ENCODE assay signal across 9 cellular contexts in genomic region chr14:23076785-23077408, GRCh38. TPM values are rescaled to one million over a fixed set of nuclear protein-coding genes. Genes with fewer than 3 reads are reported as not detected.
DNase-seq lines count a peak whose midpoint lies in the region; ATAC-seq, FAIRE-seq and TF ChIP-seq lines count a peak whose summit lies in the region.
"Had no signal": no experiment of that assay in that cellular context is flagged by ENCODE, and none has a peak within 500 bp of the region (broad histone marks: within the 10 kb centered on the region; RNA-seq: fewer than 3 reads in every experiment).

No MANE protein-coding gene starts in this region.

- H3K27ac ChIP-seq in A673 (ENCODE audit: low read depth, low read length, poor library complexity, severe bottlenecking) (no peak overlapping the region), liver (ENCODE audit: low read depth in 1 of 2, low read length in 2 of 2) (no peak overlapping the region)

- CTCF ChIA-PET in A673 (lab: Charles Lee): interaction anchor here (0.5 to 2.8 kb wide), 11 partner anchors 8 to 560 kb away, joined by 3 to 16 read pairs (median 4); partner anchors contain the start of genes ACIN1, AJUBA and C14orf119

- H3K36me3 ChIP-seq in A673 (ENCODE audit: insufficient read depth, low read length, poor library complexity, severe bottlenecking) (peaks cover 96% of the 10 kb centered on the region), liver (ENCODE audit: control insufficient read depth in 4 of 4, insufficient read depth in 3 of 4, low read depth in 1 of 4, low read length in 3 of 4) (peaks cover 8 to 76% (median 65%) of the 10 kb centered on the region in 4 donors)

- H3K4me3 Mint-ChIP-seq in activated naive CD8-positive, alpha-beta T cell treated with anti-CD3 and anti-CD28 coated beads, Interleukin-2, amount 50 U/mL, for 24 hours: no peak overlapping the region

- no peaks in the 10 kb centered on the region for H3K9me3 Mint-ChIP-seq in activated naive CD8-positive, alpha-beta T cell treated with anti-CD3 and anti-CD28 coated beads, Interleukin-2, amount 50 U/mL, for 24 hours

- H3K4me1 ChIP-seq in A673 (ENCODE audit: insufficient read depth, low read length, poor library complexity, severe bottlenecking): peaks cover 6% of the 10 kb centered on the region
- H3K4me1 ChIP-seq in liver (ENCODE audit: control insufficient read depth in 4 of 4, insufficient read depth in 4 of 4, low read length in 3 of 4): peaks cover 2 to 9% (median 6%) of the 10 kb centered on the region in 4 donors

- H3K4me3 ChIP-seq in A673 (ENCODE audit: low read depth, low read length, poor library complexity, severe bottlenecking): no peak overlapping the region
- no peak overlapping the region for H3K4me3 ChIP-seq in liver (ENCODE audit: low read depth in 1 of 3, low read length in 3 of 3)

- intact Hi-C loops in A673 (cut with micrococcal nuclease; ENCODE audit: unreplicated experiment): no loop called here

- no peaks in the 10 kb centered on the region for H3K27me3 Mint-ChIP-seq in activated naive CD8-positive, alpha-beta T cell treated with anti-CD3 and anti-CD28 coated beads, Interleukin-2, amount 50 U/mL, for 24 hours

- TF ChIP-seq CTCF in A673 (conservative IDR thresholded peaks at IDR 0.05; ENCODE audit: low read depth, low read length): peak; percentile 76
- peak; percentile 44 for TF ChIP-seq CTCF in liver (IDR thresholded peaks at IDR 0.05; ENCODE audit: low read depth, low read length, missing input control)

- H3K36me3 Mint-ChIP-seq in activated naive CD8-positive, alpha-beta T cell treated with anti-CD3 and anti-CD28 coated beads, Interleukin-2, amount 50 U/mL, for 24 hours (ENCODE audit: low read depth): peaks cover 62% of the 10 kb centered on the region

- peak; percentile 47 for FAIRE-seq in GM18507 (lab: Jason Lieb, UNC)

- TF ChIP-seq RAD21 in liver (IDR thresholded peaks at IDR 0.05): peak; percentile 57 to 67

- WGBS in liver: 66% methylated on average over 5 of the region's 5 CpGs

- H3K27me3 ChIP-seq in A673 (replicated peaks; ENCODE audit: insufficient read depth, low read depth, low read length, poor library complexity) (no peaks in the 10 kb centered on the region), liver (ENCODE audit: control insufficient read depth in 4 of 4, insufficient read depth in 4 of 4, low read length in 3 of 4) (no peaks in the 10 kb centered on the region)

- no peak overlapping the region for H3K27ac Mint-ChIP-seq in activated naive CD8-positive, alpha-beta T cell treated with anti-CD3 and anti-CD28 coated beads, Interleukin-2, amount 50 U/mL, for 24 hours

- TF ChIP-seq POLR2A in erythroblast (IDR thresholded peaks at IDR 0.05; ENCODE audit: low read length): no peak

- no peak for DNase-seq in A673 (ENCODE audit: low spot score)
- no peak for DNase-seq in GM18507 (ENCODE audit: extremely low spot score, insufficient read length, low read depth)
- DNase-seq in activated naive CD8-positive, alpha-beta T cell treated with anti-CD3 and anti-CD28 coated beads, Interleukin-2, amount 50 U/mL, for 24 hours: peak; percentile 28
- no peak for DNase-seq in hepatic stellate cell (ENCODE audit: low spot score)
- no peak for DNase-seq in erythroblast (lab: John Stamatoyannopoulos, UW)
- DNase-seq in NCI-H524 treated with DMSO at 0.1 percent for 48 hours (lab: John Stamatoyannopoulos, UW): no peak
- DNase-seq in NCI-H2171 treated with DMSO at 0.1 percent for 48 hours (lab: John Stamatoyannopoulos, UW): no peak
- DNase-seq: substantia nigra had no signal

- no peak overlapping the region for H3K9ac ChIP-seq in liver (ENCODE audit: low read depth in 1 of 2, low read length in 2 of 2)

- no TSS peak for BruUV-seq in A673 (replicated peaks; lab: Mats Ljungman, UMichigan)

- ATAC-seq in activated naive CD8-positive, alpha-beta T cell treated with anti-CD3 and anti-CD28 coated beads, Interleukin-2, amount 50 U/mL, for 24 hours: no peak

- H3K9me3 ChIP-seq in A673 (ENCODE audit: low read depth, low read length, poor library complexity, severe bottlenecking) (no peaks in the 10 kb centered on the region), liver (ENCODE audit: control insufficient read depth in 4 of 4, low read length in 3 of 4) (no peaks in the 10 kb centered on the region)

- POLR2A ChIA-PET in A673 (lab: Charles Lee; ENCODE audit: low non-redundant PET): no interaction called here

- peaks cover 8% of the 10 kb centered on the region for H3K4me1 Mint-ChIP-seq in activated naive CD8-positive, alpha-beta T cell treated with anti-CD3 and anti-CD28 coated beads, Interleukin-2, amount 50 U/mL, for 24 hours

TF ChIP-seq in liver, 16 proteins besides CTCF, POLR2A, EP300 and RAD21:
- no peak for TF ChIP-seq EGR1 (IDR thresholded peaks at IDR 0.05; ENCODE audit: low read depth in 2 of 2)
- TF ChIP-seq YY1 (IDR thresholded peaks at IDR 0.05): peak; percentile 21

RNA-seq across cellular contexts. Expression of gene ACIN1, which starts 18.0 kb away (rescaled TPM):
- total RNA-seq in A673 (2021) (325 and 339 TPM in 2 replicates), liver (10 to 100 TPM; 49.3 to 50.6 TPM)
- polyA plus RNA-seq in liver: 10 to 100 TPM in 1 of 2 donors, 1 to 10 TPM in 1; 8.1 to 24.9 TPM

RNA-seq across cellular contexts. Expression of gene C14orf119, which starts 18.4 kb away (rescaled TPM):
- total RNA-seq in A673 (2021): 50.3 and 54.5 TPM in 2 replicates
- total RNA-seq in liver: 10 to 100 TPM in 1 of 2 donors, 1 to 10 TPM in 1; 9.0 to 16.1 TPM
- polyA plus RNA-seq in liver: 10 to 100 TPM; 19.3 to 27.1 TPM

RNA-seq across cellular contexts. Expression of gene CDH24, which starts 19.6 kb away (rescaled TPM):
- total RNA-seq in A673 (2021) (44.8 and 47.0 TPM in 2 replicates), liver (under 1 TPM; 0.23 to 0.50 TPM)
- polyA plus RNA-seq in liver: under 1 TPM in 1 of 2 donors, not detected in 1; 0.38 TPM

RNA-seq across cellular contexts. Expression of gene CIROP, which starts 27.9 kb away (rescaled TPM):
- total RNA-seq in A673 (2021) (not detected in 2 replicates), liver (not detected)
- polyA plus RNA-seq in liver: not detected

RNA-seq across cellular contexts. Expression of gene PSMB11, which starts 34.9 kb away (rescaled TPM):
- total RNA-seq in A673 (2021) (not detected in 2 replicates), liver (not detected)
- not detected for polyA plus RNA-seq in liver

Comparison
In these comparisons a context has a peak if more than half of its experiments do, and no peak if none do; other contexts are left out.
1. RNA of gene CDH24, which starts 19.6 kb away (total RNA-seq): 44.8 to 47.0 TPM in A673; 0.23 to 0.50 TPM in liver; every median in the first group is over 10 times any median in the second.